ENCODE assay signal across 8 cellular contexts in the genomic region with DNA sequence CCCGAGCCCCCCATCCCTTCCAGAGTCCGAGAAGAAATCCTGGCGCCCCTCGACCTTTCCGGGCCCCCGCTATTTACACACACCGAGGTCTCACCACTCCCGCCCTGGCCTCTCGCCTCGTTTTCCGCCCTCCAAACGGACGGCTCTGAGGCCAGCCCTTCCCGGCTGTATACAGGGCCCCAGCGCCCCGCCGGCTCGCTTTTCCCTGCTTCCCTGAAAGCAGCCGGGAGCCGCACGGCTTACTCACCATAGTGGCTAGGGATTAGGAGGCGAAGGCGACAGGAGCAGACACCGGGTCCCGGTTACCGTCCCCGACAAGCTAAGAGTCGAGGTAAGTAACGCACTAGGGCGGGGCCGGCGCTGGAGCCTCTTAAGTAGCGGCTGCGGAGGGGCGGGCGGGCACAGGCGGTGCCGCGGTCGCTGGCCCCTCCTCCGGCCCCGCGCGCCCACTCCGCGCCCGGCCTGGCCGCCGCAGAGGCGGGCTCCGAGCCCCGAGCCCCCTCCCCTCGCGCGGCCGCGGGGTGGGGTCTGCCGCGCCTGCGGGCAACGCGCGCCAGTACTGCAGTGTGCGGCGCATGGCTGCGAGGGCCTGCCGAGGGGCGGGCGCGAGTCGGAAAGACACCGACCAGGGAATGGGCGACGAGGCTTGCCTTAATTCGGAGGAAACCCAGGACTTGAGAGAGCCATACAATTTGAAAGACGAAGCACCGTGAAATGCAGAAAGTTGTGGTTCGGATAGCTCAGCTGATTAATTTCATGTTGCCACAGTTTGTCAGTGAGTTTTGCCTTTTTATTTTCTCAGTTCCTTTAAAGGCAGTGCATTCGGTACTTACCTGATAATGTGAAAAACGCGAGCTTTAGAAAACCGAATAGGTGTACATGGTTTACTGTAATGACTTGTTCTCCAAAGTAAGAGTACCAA. TPM values are rescaled to one million over a fixed set of nuclear protein-coding genes. Genes with fewer than 3 reads are reported as not detected.
DNase-seq lines count a peak whose midpoint lies in the region; ATAC-seq and TF ChIP-seq lines count a peak whose summit lies in the region.

A gene (minus strand): TSS at position 345 of the 922 bp plus-strand sequence. CDS start 95 bp downstream, at position 250.

- H3K4me3 ChIP-seq in GM08714 (ENCODE audit: low read length), result peak within 1 kb of the TSS; percentile 95
- peak within 1 kb of the TSS; percentile 90 for H3K4me3 ChIP-seq in suprapubic skin

- H3K27ac ChIP-seq in suprapubic skin, result peak within 1 kb of the TSS; percentile 99

- H3K4me1 ChIP-seq in suprapubic skin, result peaks cover 37% of the 10 kb centered on the region

- no peaks in the 10 kb centered on the region for H3K27me3 Mint-ChIP-seq in activated naive CD4-positive, alpha-beta T cell treated with anti-CD3 and anti-CD28 coated beads, Interleukin-2, amount 50 U/mL, for 24 hours

- H3K27me3 ChIP-seq in suprapubic skin, result no peaks in the 10 kb centered on the region

- peak within 1 kb of the TSS; percentile 98 for H3K27ac Mint-ChIP-seq in activated naive CD4-positive, alpha-beta T cell treated with anti-CD3 and anti-CD28 coated beads, Interleukin-2, amount 50 U/mL, for 24 hours

- H3K36me3 ChIP-seq in suprapubic skin, result peaks cover 25% of the 10 kb centered on the region

- TF ChIP-seq EP300 in suprapubic skin (IDR thresholded peaks at IDR 0.05), result no peak

- no peaks in the 10 kb centered on the region for H3K9me3 Mint-ChIP-seq in activated naive CD4-positive, alpha-beta T cell treated with anti-CD3 and anti-CD28 coated beads, Interleukin-2, amount 50 U/mL, for 24 hours

- peaks cover 50% of the 10 kb centered on the region for H3K4me1 Mint-ChIP-seq in activated naive CD4-positive, alpha-beta T cell treated with anti-CD3 and anti-CD28 coated beads, Interleukin-2, amount 50 U/mL, for 24 hours

- peak; percentile 89 to 98 for TF ChIP-seq POLR2A in suprapubic skin (IDR thresholded peaks at IDR 0.05)

- H3K36me3 Mint-ChIP-seq in activated naive CD4-positive, alpha-beta T cell treated with anti-CD3 and anti-CD28 coated beads, Interleukin-2, amount 50 U/mL, for 24 hours, result peaks cover 33% of the 10 kb centered on the region

- H3K9me3 ChIP-seq in suprapubic skin, result no peaks in the 10 kb centered on the region

- peak; percentile 80 for DNase-seq in NCI-H1092 (lab: John Stamatoyannopoulos, UW)
- peak; percentile 18 for DNase-seq in SKM-1 (lab: John Stamatoyannopoulos, UW; ENCODE audit: unreplicated experiment)
- peak; percentile 93 for DNase-seq in globus pallidus (ENCODE audit: low spot score)
- DNase-seq in occipital lobe (lab: John Stamatoyannopoulos, UW), result peak; percentile 88
- peak; percentile 94 to 96 for DNase-seq in suprapubic skin (ENCODE audit: low spot score in 2 of 2)

- no peak for TF ChIP-seq CTCF in suprapubic skin (IDR thresholded peaks at IDR 0.05)

- ATAC-seq in HG02571 (IDR thresholded peaks at IDR 0.05; ENCODE audit: unreplicated experiment), result peak; percentile 63

- H3K4me3 Mint-ChIP-seq in activated naive CD4-positive, alpha-beta T cell treated with anti-CD3 and anti-CD28 coated beads, Interleukin-2, amount 50 U/mL, for 24 hours, result peak within 1 kb of the TSS; percentile 98

- WGBS in suprapubic skin, result 1% methylated on average over 51 of the region's 82 CpGs

RNA-seq across cellular contexts. Expression of the gene that starts here (rescaled TPM):
- total RNA-seq in occipital lobe (1,492 TPM), suprapubic skin (100 to 1,000 TPM; 240 to 523 (median 441) TPM)

Comparison
In these comparisons a context has a peak if more than half of its experiments do, and no peak if none do; other contexts are left out.
1. Peak in every context shown above with its lines: DNase-seq, ATAC-seq, H3K4me3 ChIP-seq and H3K27ac ChIP-seq.
2. DNase-seq: peak in every context shown above with its lines; median percentile 95 in suprapubic skin; 93 in globus pallidus; 88 in occipital lobe; 80 in NCI-H1092; 18 in SKM-1.